In the genomic region with DNA sequence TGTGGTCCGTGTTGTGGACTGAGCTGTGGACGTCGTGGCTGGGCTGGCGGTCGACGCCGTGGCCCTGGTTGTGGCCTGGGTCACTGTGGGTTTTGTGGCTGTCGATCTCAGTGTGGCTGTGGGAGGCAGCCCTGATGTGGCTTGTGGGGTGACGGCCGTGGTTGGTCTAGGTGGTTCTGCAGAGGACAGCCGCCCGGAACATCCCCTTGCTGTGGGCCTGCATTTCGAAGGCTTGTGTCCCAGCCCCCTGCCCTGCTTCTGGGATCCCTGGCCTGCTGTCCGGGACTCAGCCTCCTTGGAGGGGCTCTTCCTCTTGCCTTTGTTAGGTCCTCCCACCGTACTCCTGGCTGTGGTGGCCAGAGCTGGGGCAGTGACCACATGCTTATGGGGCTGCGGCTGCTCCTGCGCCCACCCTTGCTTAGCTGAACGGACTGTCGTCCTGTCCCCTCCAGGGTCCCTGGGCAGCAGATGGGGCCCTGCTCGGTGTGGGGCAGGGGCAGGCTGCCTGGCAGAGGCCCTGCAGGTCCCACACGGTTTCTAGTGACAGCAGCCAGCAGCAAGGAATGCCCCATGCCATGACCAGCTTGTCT, we compare ENCODE assay signal across 36 cellular contexts. TPM values are rescaled to one million over a fixed set of nuclear protein-coding genes. Genes with fewer than 3 reads are reported as not detected.
"Had no signal": no experiment of that assay in that cellular context is flagged by ENCODE, and none has a peak within 500 bp of the region (broad histone marks: within the 10 kb centered on the region; RNA-seq: fewer than 3 reads in every experiment).

No MANE protein-coding gene starts in this region.

- H3K4me3 ChIP-seq: adrenal gland, body of pancreas, breast epithelium had no signal

- H3K9me3 ChIP-seq: adrenal gland, body of pancreas, breast epithelium had no signal

- ATAC-seq: activated CD8-positive, alpha-beta T cell treated with anti-CD3 and anti-CD28 coated beads for 36 hours; activated naive CD4-positive, alpha-beta T cell treated with anti-CD3 and anti-CD28 coated beads, Interleukin-2, amount 50 U/mL, for 72 hours; activated T-cell treated with anti-CD3 and anti-CD28 coated beads, Interleukin-2, amount 50 U/mL, for 4 hours; activated T-cell treated with anti-CD3 and anti-CD28 coated beads, Interleukin-2, amount 50 U/mL, for 72 hours; activated T-helper 17 cell treated with anti-CD3 and anti-CD28 coated beads, Interleukin-2, amount 50 U/mL, for 72 hours; body of pancreas had no signal

- H3K27me3 ChIP-seq: adrenal gland, body of pancreas, brain microvascular endothelial cell, breast epithelium had no signal

- H3K27ac ChIP-seq: adrenal gland, body of pancreas, brain microvascular endothelial cell, breast epithelium, VCaP had no signal

- H3K36me3 ChIP-seq: adrenal gland, brain microvascular endothelial cell, breast epithelium had no signal

- DNase-seq: activated B cell treated with CpG ODN at 0.5 μM for 24 hours; activated CD4-positive, alpha-beta memory T cell treated with anti-CD3 and anti-CD28 coated beads for 36 hours; activated CD4-positive, alpha-beta T cell treated with anti-CD3 and anti-CD28 coated beads for 4 hours; activated CD4-positive, alpha-beta T cell treated with anti-CD3 and anti-CD28 coated beads, Interleukin-2, amount 10 ng/mL, durations not matched to agents 24 days and 14 days; activated CD4-positive, alpha-beta T cell treated with anti-CD3 and anti-CD28 coated beads, Interleukin-2, amount 50 U/mL, for 1 hour; activated CD4-positive, alpha-beta T cell treated with anti-CD3 and anti-CD28 coated beads, Interleukin-2, amount 50 U/mL, for 4 hours; activated CD4-positive, CD25-positive, alpha-beta regulatory T cell treated with anti-CD3 and anti-CD28 coated beads, Interleukin-2, amount 50 U/mL, for 72 hours; activated CD8-positive, alpha-beta memory T cell treated with anti-CD3 and anti-CD28 coated beads, Interleukin-2, amount 50 U/mL, for 4 hours; activated CD8-positive, alpha-beta T cell treated with anti-CD3 and anti-CD28 coated beads for 36 hours; activated effector memory CD4-positive, alpha-beta T cell treated with anti-CD3 and anti-CD28 coated beads, Interleukin-2, amount 50 U/mL, for 16 hours; activated gamma-delta T cell treated with Interleukin-2 at 50 U/mL for 16 hours; activated naive CD4-positive, alpha-beta T cell; activated naive CD4-positive, alpha-beta T cell treated with anti-CD3 and anti-CD28 coated beads for 36 hours; activated naive CD4-positive, alpha-beta T cell treated with anti-CD3 and anti-CD28 coated beads, Interleukin-2, amount 50 U/mL, for 16 hours; activated naive CD8-positive, alpha-beta T cell treated with anti-CD3 and anti-CD28 coated beads for 36 hours; activated T-cell treated with anti-CD3 and anti-CD28 coated beads for 4 hours; activated T-cell treated with anti-CD3 and anti-CD28 coated beads, Interleukin-2, amount 50 U/mL, for 1 hour; activated T-cell treated with anti-CD3 and anti-CD28 coated beads, Interleukin-2, amount 50 U/mL, for 4 hours; activated T-cell treated with anti-CD3 and anti-CD28 coated beads, Interleukin-2, amount 50 U/mL, for 72 hours; adrenal gland; amniotic stem cell; aorta; body of pancreas; brain microvascular endothelial cell; central memory CD4-positive, alpha-beta T cell; T-helper 1 cell; T-helper 2 cell; T-helper 9 cell had no signal

- H3K4me1 ChIP-seq: adrenal gland, breast epithelium had no signal

RNA-seq across cellular contexts. Expression of a gene that starts 17.1 kb away (rescaled TPM):
- total RNA-seq: activated B cell treated with CpG ODN at 0.5 μM for 24 hours; activated CD4-positive, alpha-beta memory T cell treated with anti-CD3 and anti-CD28 coated beads for 36 hours; activated CD4-positive, alpha-beta T cell treated with anti-CD3 and anti-CD28 coated beads, Interleukin-2, amount 10 ng/mL, durations not matched to agents 24 days and 14 days; activated CD8-positive, alpha-beta memory T cell treated with anti-CD3 and anti-CD28 coated beads for 36 hours; activated CD8-positive, alpha-beta T cell treated with anti-CD3 and anti-CD28 coated beads for 36 hours; activated naive CD4-positive, alpha-beta T cell treated with anti-CD3 and anti-CD28 coated beads for 36 hours; activated naive CD4-positive, alpha-beta T cell treated with anti-CD3 and anti-CD28 coated beads, Interleukin-2, amount 50 U/mL, for 72 hours; activated naive CD8-positive, alpha-beta T cell treated with anti-CD3 and anti-CD28 coated beads for 36 hours; activated T-cell treated with anti-CD3 and anti-CD28 coated beads, Interleukin-2, amount 50 U/mL, for 72 hours; activated T-helper 1 cell treated with anti-CD3 and anti-CD28 coated beads, Interleukin-12 subunit alpha, Interleukin-12 subunit beta, Interleukin-2, Interleukin-4 antibody, amounts not matched to agents 30 ng/mL and 10 ng/mL and 1 ng/mL, durations not matched to agents 14 hours and 24 hours and 36 hours; activated T-helper 17 cell treated with anti-CD3 and anti-CD28 coated beads, Interleukin-2, amount 50 U/mL, for 72 hours; aorta; astrocyte; cardiac septum had no signal

RNA-seq across cellular contexts. Expression of a gene that starts 55.3 kb away (rescaled TPM):
- total RNA-seq: activated B cell treated with CpG ODN at 0.5 μM for 24 hours; activated CD4-positive, alpha-beta memory T cell treated with anti-CD3 and anti-CD28 coated beads for 36 hours; activated CD4-positive, alpha-beta T cell treated with anti-CD3 and anti-CD28 coated beads, Interleukin-2, amount 10 ng/mL, durations not matched to agents 24 days and 14 days; activated CD8-positive, alpha-beta memory T cell treated with anti-CD3 and anti-CD28 coated beads for 36 hours; activated CD8-positive, alpha-beta T cell treated with anti-CD3 and anti-CD28 coated beads for 36 hours; activated naive CD4-positive, alpha-beta T cell treated with anti-CD3 and anti-CD28 coated beads for 36 hours; activated naive CD4-positive, alpha-beta T cell treated with anti-CD3 and anti-CD28 coated beads, Interleukin-2, amount 50 U/mL, for 72 hours; activated naive CD8-positive, alpha-beta T cell treated with anti-CD3 and anti-CD28 coated beads for 36 hours; activated T-cell treated with anti-CD3 and anti-CD28 coated beads, Interleukin-2, amount 50 U/mL, for 72 hours; activated T-helper 1 cell treated with anti-CD3 and anti-CD28 coated beads, Interleukin-12 subunit alpha, Interleukin-12 subunit beta, Interleukin-2, Interleukin-4 antibody, amounts not matched to agents 30 ng/mL and 10 ng/mL and 1 ng/mL, durations not matched to agents 14 hours and 24 hours and 36 hours; activated T-helper 17 cell treated with anti-CD3 and anti-CD28 coated beads, Interleukin-2, amount 50 U/mL, for 72 hours; astrocyte had no signal
